2 cellular contexts compared by ENCODE assay signal in the genomic region with DNA sequence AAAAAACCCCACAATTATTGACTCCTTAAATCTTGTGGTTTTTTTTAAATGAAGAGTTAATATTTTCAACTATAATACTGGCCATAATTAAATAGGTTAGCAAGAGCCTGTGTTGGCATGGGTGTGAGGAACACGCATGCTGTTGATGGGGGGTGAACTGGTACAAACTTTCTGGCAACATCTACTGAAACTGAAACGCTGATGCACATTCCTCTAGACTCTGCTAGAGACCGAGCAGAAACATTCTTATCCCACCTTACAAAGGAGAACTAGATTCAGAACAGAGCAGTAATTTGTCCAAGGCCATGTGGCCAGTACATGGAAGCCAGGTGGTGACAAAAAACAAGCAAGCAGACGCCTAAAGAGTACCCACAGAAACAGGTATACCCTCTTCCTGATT.
TF ChIP-seq lines count a peak whose summit lies in the region.

No MANE protein-coding gene starts in this region.

TF ChIP-seq in SK-N-SH, 30 proteins besides CTCF, POLR2A, EP300 and RAD21 (continued from another document):
- TF ChIP-seq, protein P1, sequence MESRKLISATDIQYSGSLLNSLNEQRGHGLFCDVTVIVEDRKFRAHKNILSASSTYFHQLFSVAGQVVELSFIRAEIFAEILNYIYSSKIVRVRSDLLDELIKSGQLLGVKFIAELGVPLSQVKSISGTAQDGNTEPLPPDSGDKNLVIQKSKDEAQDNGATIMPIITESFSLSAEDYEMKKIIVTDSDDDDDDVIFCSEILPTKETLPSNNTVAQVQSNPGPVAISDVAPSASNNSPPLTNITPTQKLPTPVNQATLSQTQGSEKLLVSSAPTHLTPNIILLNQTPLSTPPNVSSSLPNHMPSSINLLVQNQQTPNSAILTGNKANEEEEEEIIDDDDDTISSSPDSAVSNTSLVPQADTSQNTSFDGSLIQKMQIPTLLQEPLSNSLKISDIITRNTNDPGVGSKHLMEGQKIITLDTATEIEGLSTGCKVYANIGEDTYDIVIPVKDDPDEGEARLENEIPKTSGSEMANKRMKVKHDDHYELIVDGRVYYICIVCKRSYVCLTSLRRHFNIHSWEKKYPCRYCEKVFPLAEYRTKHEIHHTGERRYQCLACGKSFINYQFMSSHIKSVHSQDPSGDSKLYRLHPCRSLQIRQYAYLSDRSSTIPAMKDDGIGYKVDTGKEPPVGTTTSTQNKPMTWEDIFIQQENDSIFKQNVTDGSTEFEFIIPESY (IDR thresholded peaks at IDR 0.05; ENCODE audit: borderline replicate concordance, low read depth) = no peak
- TF ChIP-seq, protein P2, sequence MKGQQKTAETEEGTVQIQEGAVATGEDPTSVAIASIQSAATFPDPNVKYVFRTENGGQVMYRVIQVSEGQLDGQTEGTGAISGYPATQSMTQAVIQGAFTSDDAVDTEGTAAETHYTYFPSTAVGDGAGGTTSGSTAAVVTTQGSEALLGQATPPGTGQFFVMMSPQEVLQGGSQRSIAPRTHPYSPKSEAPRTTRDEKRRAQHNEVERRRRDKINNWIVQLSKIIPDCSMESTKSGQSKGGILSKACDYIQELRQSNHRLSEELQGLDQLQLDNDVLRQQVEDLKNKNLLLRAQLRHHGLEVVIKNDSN (IDR thresholded peaks at IDR 0.05; ENCODE audit: borderline replicate concordance, low read depth) = no peak

TF ChIP-seq in SK-N-SH treated with all-trans-retinoic acid at 6 μM for 48 hours, 23 proteins besides CTCF, POLR2A, EP300 and RAD21 (continued from another document):
- TF ChIP-seq, protein P3, sequence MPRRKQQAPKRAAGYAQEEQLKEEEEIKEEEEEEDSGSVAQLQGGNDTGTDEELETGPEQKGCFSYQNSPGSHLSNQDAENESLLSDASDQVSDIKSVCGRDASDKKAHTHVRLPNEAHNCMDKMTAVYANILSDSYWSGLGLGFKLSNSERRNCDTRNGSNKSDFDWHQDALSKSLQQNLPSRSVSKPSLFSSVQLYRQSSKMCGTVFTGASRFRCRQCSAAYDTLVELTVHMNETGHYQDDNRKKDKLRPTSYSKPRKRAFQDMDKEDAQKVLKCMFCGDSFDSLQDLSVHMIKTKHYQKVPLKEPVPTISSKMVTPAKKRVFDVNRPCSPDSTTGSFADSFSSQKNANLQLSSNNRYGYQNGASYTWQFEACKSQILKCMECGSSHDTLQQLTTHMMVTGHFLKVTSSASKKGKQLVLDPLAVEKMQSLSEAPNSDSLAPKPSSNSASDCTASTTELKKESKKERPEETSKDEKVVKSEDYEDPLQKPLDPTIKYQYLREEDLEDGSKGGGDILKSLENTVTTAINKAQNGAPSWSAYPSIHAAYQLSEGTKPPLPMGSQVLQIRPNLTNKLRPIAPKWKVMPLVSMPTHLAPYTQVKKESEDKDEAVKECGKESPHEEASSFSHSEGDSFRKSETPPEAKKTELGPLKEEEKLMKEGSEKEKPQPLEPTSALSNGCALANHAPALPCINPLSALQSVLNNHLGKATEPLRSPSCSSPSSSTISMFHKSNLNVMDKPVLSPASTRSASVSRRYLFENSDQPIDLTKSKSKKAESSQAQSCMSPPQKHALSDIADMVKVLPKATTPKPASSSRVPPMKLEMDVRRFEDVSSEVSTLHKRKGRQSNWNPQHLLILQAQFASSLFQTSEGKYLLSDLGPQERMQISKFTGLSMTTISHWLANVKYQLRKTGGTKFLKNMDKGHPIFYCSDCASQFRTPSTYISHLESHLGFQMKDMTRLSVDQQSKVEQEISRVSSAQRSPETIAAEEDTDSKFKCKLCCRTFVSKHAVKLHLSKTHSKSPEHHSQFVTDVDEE (CRISPR knock-in tag; IDR thresholded peaks at IDR 0.05) = no peak
- TF ChIP-seq, protein P4, sequence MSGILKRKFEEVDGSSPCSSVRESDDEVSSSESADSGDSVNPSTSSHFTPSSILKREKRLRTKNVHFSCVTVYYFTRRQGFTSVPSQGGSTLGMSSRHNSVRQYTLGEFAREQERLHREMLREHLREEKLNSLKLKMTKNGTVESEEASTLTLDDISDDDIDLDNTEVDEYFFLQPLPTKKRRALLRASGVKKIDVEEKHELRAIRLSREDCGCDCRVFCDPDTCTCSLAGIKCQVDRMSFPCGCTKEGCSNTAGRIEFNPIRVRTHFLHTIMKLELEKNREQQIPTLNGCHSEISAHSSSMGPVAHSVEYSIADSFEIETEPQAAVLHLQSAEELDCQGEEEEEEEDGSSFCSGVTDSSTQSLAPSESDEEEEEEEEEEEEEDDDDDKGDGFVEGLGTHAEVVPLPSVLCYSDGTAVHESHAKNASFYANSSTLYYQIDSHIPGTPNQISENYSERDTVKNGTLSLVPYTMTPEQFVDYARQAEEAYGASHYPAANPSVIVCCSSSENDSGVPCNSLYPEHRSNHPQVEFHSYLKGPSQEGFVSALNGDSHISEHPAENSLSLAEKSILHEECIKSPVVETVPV (CRISPR knock-in tag; IDR thresholded peaks at IDR 0.05) = no peak
- no peak for TF ChIP-seq ZFP30 (CRISPR knock-in tag; IDR thresholded peaks at IDR 0.05)
- no peak for TF ChIP-seq TCF4 (CRISPR knock-in tag; IDR thresholded peaks at IDR 0.05; ENCODE audit: borderline replicate concordance)
- no peak for TF ChIP-seq ZC3H10 (CRISPR knock-in tag; IDR thresholded peaks at IDR 0.05)
- no peak for TF ChIP-seq BACH2 (CRISPR knock-in tag; IDR thresholded peaks at IDR 0.05; ENCODE audit: borderline replicate concordance)
- TF ChIP-seq, protein P5, sequence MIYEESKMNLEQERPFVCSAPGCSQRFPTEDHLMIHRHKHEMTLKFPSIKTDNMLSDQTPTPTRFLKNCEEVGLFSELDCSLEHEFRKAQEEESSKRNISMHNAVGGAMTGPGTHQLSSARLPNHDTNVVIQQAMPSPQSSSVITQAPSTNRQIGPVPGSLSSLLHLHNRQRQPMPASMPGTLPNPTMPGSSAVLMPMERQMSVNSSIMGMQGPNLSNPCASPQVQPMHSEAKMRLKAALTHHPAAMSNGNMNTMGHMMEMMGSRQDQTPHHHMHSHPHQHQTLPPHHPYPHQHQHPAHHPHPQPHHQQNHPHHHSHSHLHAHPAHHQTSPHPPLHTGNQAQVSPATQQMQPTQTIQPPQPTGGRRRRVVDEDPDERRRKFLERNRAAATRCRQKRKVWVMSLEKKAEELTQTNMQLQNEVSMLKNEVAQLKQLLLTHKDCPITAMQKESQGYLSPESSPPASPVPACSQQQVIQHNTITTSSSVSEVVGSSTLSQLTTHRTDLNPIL (CRISPR knock-in tag; IDR thresholded peaks at IDR 0.05; ENCODE audit: low read depth) = no peak
- TF ChIP-seq OSR1 (CRISPR knock-in tag; IDR thresholded peaks at IDR 0.05) = no peak
- TF ChIP-seq GLIS3 (CRISPR knock-in tag; IDR thresholded peaks at IDR 0.05) = no peak
- no peak for TF ChIP-seq ZFP3 (CRISPR knock-in tag; IDR thresholded peaks at IDR 0.05)
TF ChIP-seq in SK-N-SH treated with all-trans-retinoic acid at 6 μM for 48 hours: peak in this region for 0.
